In genomic region chrX:65697915-65698796, GRCh38 we compare ENCODE assay signal across 8 cellular contexts. TPM values are rescaled to one million over a fixed set of nuclear protein-coding genes. Genes with fewer than 3 reads are reported as not detected.
A peak's percentile ranks its signal among the peaks of the same experiment; 100 is the strongest.
DNase-seq lines count a peak whose midpoint lies in the region; ATAC-seq and TF ChIP-seq lines count a peak whose summit lies in the region.

No MANE protein-coding gene starts in this region.

- no peaks in the 10 kb centered on the region for H4K20me1 ChIP-seq in hepatocyte (ENCODE audit: insufficient read depth, poor library complexity, severe bottlenecking)

- TF ChIP-seq CTCF in RWPE1 (conservative IDR thresholded peaks at IDR 0.05; ENCODE audit: low read depth) (no peak), hepatocyte (IDR thresholded peaks at IDR 0.05; ENCODE audit: poor library complexity) (no peak), WERI-Rb-1 (IDR thresholded peaks at IDR 0.05; ENCODE audit: low read depth, low read length) (no peak)

- H3K36me3 ChIP-seq in hepatocyte (replicated peaks; ENCODE audit: insufficient read depth, low read depth): no peaks in the 10 kb centered on the region
- H3K36me3 ChIP-seq in WERI-Rb-1: no peaks in the 10 kb centered on the region

- POLR2A ChIA-PET in RWPE1 (lab: Yijun Ruan, JAX; ENCODE audit: low non-redundant PET): no interaction called here

- no peaks in the 10 kb centered on the region for H3K9me2 ChIP-seq in hepatocyte (replicated peaks; ENCODE audit: insufficient read depth)

- H3K27ac ChIP-seq in RWPE1: peak overlapping the region; percentile 46
- peak overlapping the region; percentile 43 for H3K27ac ChIP-seq in hepatocyte
- H3K27ac ChIP-seq in WERI-Rb-1: no peak overlapping the region

- ATAC-seq in GM18517 (IDR thresholded peaks at IDR 0.05; ENCODE audit: unreplicated experiment): peak; percentile 68
- ATAC-seq in HG03025 (IDR thresholded peaks at IDR 0.05; ENCODE audit: low FRiP score, unreplicated experiment): peak; percentile 77

- H3K4me2 ChIP-seq in hepatocyte: no peak overlapping the region

- CTCF ChIA-PET in RWPE1 (lab: Yijun Ruan, JAX): no interaction called here

- H3K9me3 ChIP-seq in hepatocyte (ENCODE audit: low read depth): no peaks in the 10 kb centered on the region
- H3K9me3 ChIP-seq in WERI-Rb-1 (ENCODE audit: severe bottlenecking): no peaks in the 10 kb centered on the region

- peaks cover 2% of the 10 kb centered on the region for H3K79me2 ChIP-seq in hepatocyte

- 52% methylated on average over 6 of the region's 6 CpGs for WGBS in hepatocyte (ENCODE audit: low lambda C conversion rate, missing lambda C conversion rate)

- H2AFZ ChIP-seq in hepatocyte: no peak overlapping the region

- H3K4me1 ChIP-seq in hepatocyte (ENCODE audit: insufficient read depth): no peaks in the 10 kb centered on the region

- H3K4me3 ChIP-seq in hepatocyte (no peak overlapping the region), WERI-Rb-1 (ENCODE audit: low read depth, low read length) (no peak overlapping the region)

- no peaks in the 10 kb centered on the region for H3K27me3 ChIP-seq in hepatocyte
- peaks cover 8% of the 10 kb centered on the region for H3K27me3 ChIP-seq in WERI-Rb-1 (ENCODE audit: insufficient read depth, low read depth, severe bottlenecking)

- no peak for DNase-seq in RWPE1 (ENCODE audit: low spot score)
- peak; percentile 43 for DNase-seq in activated T-helper 9 cell treated with anti-CD3 and anti-CD28 coated beads, Interleukin-2, amount 50 U/mL, for 16 hours (ENCODE audit: low read depth)
- no peak for DNase-seq in hepatocyte (ENCODE audit: low spot score)
- peak; percentile 49 to 54 for DNase-seq in stimulated activated CD4-positive, alpha-beta T cell treated with anti-CD3 and anti-CD28 coated beads, Interleukin-4, amount 100 ng/mL, for 48 hours (ENCODE audit: low read depth in 2 of 2)
- no peak for DNase-seq in NCI-H2171 (lab: John Stamatoyannopoulos, UW)
- DNase-seq in WERI-Rb-1: no peak

RNA-seq across cellular contexts. Expression of gene MSN, which starts 30.7 kb away (rescaled TPM):
- 59.0 and 73.0 TPM in 2 replicates for total RNA-seq in hepatocyte
- polyA plus RNA-seq in hepatocyte: 73.5 and 81.9 TPM in 2 replicates

Comparison
In these comparisons a context has a peak if more than half of its experiments do, and no peak if none do; other contexts are left out.
1. DNase-seq: peak in activated T-helper 9 cell treated with anti-CD3 and anti-CD28 coated beads, Interleukin-2, amount 50 U/mL, for 16 hours (single experiment) and stimulated activated CD4-positive, alpha-beta T cell treated with anti-CD3 and anti-CD28 coated beads, Interleukin-4, amount 100 ng/mL, for 48 hours (2 of 2); none in RWPE1 (single experiment), hepatocyte (single experiment), NCI-H2171 (single experiment) and WERI-Rb-1 (single experiment).